In the genomic region with DNA sequence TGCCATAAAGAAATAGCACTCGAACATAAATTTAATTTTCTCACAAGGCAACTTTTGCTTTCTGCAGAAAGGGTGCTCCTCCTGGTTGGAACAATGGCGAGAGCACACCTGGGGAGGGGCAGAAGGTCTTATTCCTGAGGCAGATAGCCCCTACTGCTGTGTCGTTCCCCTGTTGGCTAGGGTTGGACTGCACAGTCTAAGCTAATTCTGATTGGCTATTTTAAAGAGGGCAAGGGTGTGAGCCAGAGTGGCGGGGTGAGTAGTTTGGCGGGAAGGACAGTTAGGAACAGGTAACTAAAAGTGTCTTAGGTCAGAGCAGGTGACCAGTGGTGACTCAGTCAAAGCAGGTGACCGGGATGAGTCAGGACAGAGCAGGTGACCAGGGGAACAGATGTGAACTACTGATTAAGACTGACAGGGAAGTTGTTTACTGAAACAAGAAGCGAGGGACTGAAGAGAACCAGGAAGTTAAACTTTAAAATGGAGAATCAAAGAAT, we compare ENCODE assay signal across 2 cellular contexts.
A peak's percentile ranks its signal among the peaks of the same experiment; 100 is the strongest.
TF ChIP-seq lines count a peak whose summit lies in the region.

No MANE protein-coding gene starts in this region.

TF ChIP-seq in K562, 482 proteins besides CTCF, POLR2A, EP300 and RAD21 (continued from another document and continues in another):
- TF ChIP-seq, protein P1, sequence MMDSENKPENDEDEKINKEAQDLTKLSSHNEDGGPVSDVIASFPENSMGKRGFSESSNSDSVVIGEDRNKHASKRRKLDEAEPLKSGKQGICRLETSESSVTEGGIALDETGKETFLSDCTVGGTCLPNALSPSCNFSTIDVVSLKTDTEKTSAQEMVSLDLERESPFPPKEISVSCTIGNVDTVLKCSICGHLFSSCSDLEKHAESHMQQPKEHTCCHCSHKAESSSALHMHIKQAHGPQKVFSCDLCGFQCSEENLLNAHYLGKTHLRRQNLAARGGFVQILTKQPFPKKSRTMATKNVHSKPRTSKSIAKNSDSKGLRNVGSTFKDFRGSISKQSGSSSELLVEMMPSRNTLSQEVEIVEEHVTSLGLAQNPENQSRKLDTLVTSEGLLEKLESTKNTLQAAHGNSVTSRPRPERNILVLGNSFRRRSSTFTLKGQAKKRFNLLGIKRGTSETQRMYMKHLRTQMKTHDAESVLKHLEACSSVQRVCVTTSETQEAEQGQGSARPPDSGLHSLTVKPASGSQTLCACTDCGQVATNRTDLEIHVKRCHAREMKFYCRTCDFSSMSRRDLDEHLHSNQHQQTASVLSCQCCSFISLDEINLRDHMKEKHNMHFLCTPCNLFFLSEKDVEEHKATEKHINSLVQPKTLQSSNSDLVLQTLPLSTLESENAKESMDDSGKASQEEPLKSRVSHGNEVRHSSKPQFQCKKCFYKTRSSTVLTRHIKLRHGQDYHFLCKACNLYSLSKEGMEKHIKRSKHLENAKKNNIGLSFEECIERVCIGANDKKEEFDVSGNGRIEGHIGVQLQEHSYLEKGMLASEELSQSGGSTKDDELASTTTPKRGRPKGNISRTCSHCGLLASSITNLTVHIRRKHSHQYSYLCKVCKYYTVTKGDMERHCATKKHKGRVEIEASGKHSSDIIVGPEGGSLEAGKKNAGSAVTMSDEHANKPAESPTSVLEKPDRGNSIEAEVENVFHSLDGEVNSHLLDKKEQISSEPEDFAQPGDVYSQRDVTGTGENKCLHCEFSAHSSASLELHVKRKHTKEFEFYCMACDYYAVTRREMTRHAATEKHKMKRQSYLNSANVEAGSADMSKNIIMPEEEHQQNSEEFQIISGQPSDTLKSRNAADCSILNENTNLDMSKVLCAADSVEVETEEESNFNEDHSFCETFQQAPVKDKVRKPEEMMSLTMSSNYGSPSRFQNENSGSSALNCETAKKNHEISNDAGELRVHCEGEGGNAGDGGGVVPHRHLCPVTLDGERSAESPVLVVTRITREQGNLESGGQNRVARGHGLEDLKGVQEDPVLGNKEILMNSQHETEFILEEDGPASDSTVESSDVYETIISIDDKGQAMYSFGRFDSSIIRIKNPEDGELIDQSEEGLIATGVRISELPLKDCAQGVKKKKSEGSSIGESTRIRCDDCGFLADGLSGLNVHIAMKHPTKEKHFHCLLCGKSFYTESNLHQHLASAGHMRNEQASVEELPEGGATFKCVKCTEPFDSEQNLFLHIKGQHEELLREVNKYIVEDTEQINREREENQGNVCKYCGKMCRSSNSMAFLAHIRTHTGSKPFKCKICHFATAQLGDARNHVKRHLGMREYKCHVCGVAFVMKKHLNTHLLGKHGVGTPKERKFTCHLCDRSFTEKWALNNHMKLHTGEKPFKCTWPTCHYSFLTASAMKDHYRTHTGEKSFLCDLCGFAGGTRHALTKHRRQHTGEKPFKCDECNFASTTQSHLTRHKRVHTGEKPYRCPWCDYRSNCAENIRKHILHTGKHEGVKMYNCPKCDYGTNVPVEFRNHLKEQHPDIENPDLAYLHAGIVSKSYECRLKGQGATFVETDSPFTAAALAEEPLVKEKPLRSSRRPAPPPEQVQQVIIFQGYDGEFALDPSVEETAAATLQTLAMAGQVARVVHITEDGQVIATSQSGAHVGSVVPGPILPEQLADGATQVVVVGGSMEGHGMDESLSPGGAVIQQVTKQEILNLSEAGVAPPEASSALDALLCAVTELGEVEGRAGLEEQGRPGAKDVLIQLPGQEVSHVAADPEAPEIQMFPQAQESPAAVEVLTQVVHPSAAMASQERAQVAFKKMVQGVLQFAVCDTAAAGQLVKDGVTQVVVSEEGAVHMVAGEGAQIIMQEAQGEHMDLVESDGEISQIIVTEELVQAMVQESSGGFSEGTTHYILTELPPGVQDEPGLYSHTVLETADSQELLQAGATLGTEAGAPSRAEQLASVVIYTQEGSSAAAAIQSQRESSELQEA (IDR thresholded peaks at IDR 0.05; ENCODE audit: low read depth): no peak
- no peak for TF ChIP-seq TAF15 (IDR thresholded peaks at IDR 0.05; ENCODE audit: low read depth, low read length)
- TF ChIP-seq HNRNPH1 (optimal IDR thresholded peaks at IDR 0.05; ENCODE audit: low read depth, low read length): no peak
- TF ChIP-seq, protein P2, sequence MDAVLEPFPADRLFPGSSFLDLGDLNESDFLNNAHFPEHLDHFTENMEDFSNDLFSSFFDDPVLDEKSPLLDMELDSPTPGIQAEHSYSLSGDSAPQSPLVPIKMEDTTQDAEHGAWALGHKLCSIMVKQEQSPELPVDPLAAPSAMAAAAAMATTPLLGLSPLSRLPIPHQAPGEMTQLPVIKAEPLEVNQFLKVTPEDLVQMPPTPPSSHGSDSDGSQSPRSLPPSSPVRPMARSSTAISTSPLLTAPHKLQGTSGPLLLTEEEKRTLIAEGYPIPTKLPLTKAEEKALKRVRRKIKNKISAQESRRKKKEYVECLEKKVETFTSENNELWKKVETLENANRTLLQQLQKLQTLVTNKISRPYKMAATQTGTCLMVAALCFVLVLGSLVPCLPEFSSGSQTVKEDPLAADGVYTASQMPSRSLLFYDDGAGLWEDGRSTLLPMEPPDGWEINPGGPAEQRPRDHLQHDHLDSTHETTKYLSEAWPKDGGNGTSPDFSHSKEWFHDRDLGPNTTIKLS (IDR thresholded peaks at IDR 0.05; ENCODE audit: borderline replicate concordance, low read depth): no peak
- no peak for TF ChIP-seq HDAC2 (IDR thresholded peaks at IDR 0.05)
- TF ChIP-seq TGIF2 (CRISPR knock-in tag; IDR thresholded peaks at IDR 0.05): no peak
- TF ChIP-seq ELF1 (tag; IDR thresholded peaks at IDR 0.05): no peak; the same call in 1 of the 2 replicates
- TF ChIP-seq ZBTB1 (CRISPR knock-in tag; IDR thresholded peaks at IDR 0.05; ENCODE audit: borderline replicate concordance, low read depth): no peak
- TF ChIP-seq SMAD3 (CRISPR knock-in tag; conservative IDR thresholded peaks at IDR 0.05): no peak
- no peak for TF ChIP-seq PTTG1 (tag; IDR thresholded peaks at IDR 0.05; ENCODE audit: low read depth)
- TF ChIP-seq, protein P3, sequence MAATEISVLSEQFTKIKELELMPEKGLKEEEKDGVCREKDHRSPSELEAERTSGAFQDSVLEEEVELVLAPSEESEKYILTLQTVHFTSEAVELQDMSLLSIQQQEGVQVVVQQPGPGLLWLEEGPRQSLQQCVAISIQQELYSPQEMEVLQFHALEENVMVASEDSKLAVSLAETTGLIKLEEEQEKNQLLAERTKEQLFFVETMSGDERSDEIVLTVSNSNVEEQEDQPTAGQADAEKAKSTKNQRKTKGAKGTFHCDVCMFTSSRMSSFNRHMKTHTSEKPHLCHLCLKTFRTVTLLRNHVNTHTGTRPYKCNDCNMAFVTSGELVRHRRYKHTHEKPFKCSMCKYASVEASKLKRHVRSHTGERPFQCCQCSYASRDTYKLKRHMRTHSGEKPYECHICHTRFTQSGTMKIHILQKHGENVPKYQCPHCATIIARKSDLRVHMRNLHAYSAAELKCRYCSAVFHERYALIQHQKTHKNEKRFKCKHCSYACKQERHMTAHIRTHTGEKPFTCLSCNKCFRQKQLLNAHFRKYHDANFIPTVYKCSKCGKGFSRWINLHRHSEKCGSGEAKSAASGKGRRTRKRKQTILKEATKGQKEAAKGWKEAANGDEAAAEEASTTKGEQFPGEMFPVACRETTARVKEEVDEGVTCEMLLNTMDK (IDR thresholded peaks at IDR 0.05; ENCODE audit: borderline replicate concordance, insufficient read depth, low read depth, low read length, poor library complexity, severe bottlenecking): no peak
- no peak for TF ChIP-seq CHCHD3 (CRISPR knock-in tag; IDR thresholded peaks at IDR 0.05)
- TF ChIP-seq SIRT6 (IDR thresholded peaks at IDR 0.05; ENCODE audit: low read depth, low read length): no peak
- no peak for TF ChIP-seq HDGF (IDR thresholded peaks at IDR 0.05)
- no peak for TF ChIP-seq RBM34 (IDR thresholded peaks at IDR 0.05; ENCODE audit: borderline replicate concordance, insufficient read depth, low read length)
- TF ChIP-seq PHF21A (IDR thresholded peaks at IDR 0.05; ENCODE audit: borderline replicate concordance, low read depth): no peak
- TF ChIP-seq ARNT (IDR thresholded peaks at IDR 0.05): no peak
- TF ChIP-seq NFIC (IDR thresholded peaks at IDR 0.05): no peak

TF ChIP-seq in HepG2, 621 proteins besides CTCF, POLR2A, EP300 and RAD21 (continued from another document):
- TF ChIP-seq, protein P4, sequence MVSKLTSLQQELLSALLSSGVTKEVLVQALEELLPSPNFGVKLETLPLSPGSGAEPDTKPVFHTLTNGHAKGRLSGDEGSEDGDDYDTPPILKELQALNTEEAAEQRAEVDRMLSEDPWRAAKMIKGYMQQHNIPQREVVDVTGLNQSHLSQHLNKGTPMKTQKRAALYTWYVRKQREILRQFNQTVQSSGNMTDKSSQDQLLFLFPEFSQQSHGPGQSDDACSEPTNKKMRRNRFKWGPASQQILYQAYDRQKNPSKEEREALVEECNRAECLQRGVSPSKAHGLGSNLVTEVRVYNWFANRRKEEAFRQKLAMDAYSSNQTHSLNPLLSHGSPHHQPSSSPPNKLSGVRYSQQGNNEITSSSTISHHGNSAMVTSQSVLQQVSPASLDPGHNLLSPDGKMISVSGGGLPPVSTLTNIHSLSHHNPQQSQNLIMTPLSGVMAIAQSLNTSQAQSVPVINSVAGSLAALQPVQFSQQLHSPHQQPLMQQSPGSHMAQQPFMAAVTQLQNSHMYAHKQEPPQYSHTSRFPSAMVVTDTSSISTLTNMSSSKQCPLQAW (CRISPR knock-in tag; IDR thresholded peaks at IDR 0.05): 0 out of 2 replicates have a peak, but pooled peaks have one; percentile 16
- TF ChIP-seq, protein P5, sequence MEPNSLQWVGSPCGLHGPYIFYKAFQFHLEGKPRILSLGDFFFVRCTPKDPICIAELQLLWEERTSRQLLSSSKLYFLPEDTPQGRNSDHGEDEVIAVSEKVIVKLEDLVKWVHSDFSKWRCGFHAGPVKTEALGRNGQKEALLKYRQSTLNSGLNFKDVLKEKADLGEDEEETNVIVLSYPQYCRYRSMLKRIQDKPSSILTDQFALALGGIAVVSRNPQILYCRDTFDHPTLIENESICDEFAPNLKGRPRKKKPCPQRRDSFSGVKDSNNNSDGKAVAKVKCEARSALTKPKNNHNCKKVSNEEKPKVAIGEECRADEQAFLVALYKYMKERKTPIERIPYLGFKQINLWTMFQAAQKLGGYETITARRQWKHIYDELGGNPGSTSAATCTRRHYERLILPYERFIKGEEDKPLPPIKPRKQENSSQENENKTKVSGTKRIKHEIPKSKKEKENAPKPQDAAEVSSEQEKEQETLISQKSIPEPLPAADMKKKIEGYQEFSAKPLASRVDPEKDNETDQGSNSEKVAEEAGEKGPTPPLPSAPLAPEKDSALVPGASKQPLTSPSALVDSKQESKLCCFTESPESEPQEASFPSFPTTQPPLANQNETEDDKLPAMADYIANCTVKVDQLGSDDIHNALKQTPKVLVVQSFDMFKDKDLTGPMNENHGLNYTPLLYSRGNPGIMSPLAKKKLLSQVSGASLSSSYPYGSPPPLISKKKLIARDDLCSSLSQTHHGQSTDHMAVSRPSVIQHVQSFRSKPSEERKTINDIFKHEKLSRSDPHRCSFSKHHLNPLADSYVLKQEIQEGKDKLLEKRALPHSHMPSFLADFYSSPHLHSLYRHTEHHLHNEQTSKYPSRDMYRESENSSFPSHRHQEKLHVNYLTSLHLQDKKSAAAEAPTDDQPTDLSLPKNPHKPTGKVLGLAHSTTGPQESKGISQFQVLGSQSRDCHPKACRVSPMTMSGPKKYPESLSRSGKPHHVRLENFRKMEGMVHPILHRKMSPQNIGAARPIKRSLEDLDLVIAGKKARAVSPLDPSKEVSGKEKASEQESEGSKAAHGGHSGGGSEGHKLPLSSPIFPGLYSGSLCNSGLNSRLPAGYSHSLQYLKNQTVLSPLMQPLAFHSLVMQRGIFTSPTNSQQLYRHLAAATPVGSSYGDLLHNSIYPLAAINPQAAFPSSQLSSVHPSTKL (CRISPR knock-in tag; IDR thresholded peaks at IDR 0.05): peak; percentile 48
- TF ChIP-seq, protein P6, sequence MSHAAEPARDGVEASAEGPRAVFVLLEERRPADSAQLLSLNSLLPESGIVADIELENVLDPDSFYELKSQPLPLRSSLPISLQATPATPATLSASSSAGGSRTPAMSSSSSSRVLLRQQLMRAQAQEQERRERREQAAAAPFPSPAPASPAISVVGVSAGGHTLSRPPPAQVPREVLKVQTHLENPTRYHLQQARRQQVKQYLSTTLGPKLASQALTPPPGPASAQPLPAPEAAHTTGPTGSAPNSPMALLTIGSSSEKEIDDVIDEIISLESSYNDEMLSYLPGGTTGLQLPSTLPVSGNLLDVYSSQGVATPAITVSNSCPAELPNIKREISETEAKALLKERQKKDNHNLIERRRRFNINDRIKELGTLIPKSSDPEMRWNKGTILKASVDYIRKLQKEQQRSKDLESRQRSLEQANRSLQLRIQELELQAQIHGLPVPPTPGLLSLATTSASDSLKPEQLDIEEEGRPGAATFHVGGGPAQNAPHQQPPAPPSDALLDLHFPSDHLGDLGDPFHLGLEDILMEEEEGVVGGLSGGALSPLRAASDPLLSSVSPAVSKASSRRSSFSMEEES (CRISPR knock-in tag; IDR thresholded peaks at IDR 0.05): peak; percentile 96
- TF ChIP-seq ELF3 (CRISPR knock-in tag; IDR thresholded peaks at IDR 0.05) (peak; percentile 88), ZNF274 (CRISPR knock-in tag; IDR thresholded peaks at IDR 0.05) (no peak)
- TF ChIP-seq, protein P7, sequence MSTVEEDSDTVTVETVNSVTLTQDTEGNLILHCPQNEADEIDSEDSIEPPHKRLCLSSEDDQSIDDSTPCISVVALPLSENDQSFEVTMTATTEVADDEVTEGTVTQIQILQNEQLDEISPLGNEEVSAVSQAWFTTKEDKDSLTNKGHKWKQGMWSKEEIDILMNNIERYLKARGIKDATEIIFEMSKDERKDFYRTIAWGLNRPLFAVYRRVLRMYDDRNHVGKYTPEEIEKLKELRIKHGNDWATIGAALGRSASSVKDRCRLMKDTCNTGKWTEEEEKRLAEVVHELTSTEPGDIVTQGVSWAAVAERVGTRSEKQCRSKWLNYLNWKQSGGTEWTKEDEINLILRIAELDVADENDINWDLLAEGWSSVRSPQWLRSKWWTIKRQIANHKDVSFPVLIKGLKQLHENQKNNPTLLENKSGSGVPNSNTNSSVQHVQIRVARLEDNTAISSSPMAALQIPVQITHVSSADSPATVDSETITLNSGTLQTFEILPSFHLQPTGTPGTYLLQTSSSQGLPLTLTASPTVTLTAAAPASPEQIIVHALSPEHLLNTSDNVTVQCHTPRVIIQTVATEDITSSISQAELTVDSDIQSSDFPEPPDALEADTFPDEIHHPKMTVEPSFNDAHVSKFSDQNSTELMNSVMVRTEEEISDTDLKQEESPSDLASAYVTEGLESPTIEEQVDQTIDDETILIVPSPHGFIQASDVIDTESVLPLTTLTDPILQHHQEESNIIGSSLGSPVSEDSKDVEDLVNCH (CRISPR knock-in tag; IDR thresholded peaks at IDR 0.05): no peak
TF ChIP-seq in HepG2: peak in this region for 18.
